ENCODE assay signal across 9 cellular contexts in the genomic region with DNA sequence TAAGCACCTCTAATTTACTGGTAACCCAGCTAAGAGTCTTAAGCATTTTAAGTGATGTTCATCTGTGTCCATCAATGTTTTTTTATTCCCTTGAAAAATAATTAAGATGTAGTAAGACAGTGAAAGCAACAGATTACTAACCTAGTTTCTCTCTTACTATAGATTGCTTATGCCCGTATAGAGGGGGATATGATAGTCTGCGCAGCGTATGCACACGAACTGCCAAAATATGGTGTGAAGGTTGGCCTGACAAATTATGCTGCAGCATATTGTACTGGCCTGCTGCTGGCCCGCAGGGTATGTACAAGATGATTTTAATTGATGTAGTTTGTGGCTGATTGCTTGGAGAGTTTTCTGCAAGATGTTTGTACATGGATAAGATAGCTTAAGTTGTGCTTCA. TPM values are rescaled to one million over a fixed set of nuclear protein-coding genes. Genes with fewer than 3 reads are reported as not detected.
DNase-seq lines count a peak whose midpoint lies in the region; ATAC-seq and TF ChIP-seq lines count a peak whose summit lies in the region.
"Had no signal": no experiment of that assay in that cellular context is flagged by ENCODE, and none has a peak within 500 bp of the region (broad histone marks: within the 10 kb centered on the region; RNA-seq: fewer than 3 reads in every experiment).

No MANE protein-coding gene starts in this region.

- H3K36me3 ChIP-seq in ES-I3 (ENCODE audit: insufficient read depth, low read length) (peaks cover 40% of the 10 kb centered on the region), MM.1S (replicated peaks; ENCODE audit: insufficient read depth, low read length) (no peaks in the 10 kb centered on the region; the same call in 1 of the 2 replicates)

- no peaks in the 10 kb centered on the region for H3K27me3 Mint-ChIP-seq in nephron progenitor cell (ENCODE audit: low read depth, poor library complexity)

- peaks cover 57% of the 10 kb centered on the region for H3K4me1 Mint-ChIP-seq in nephron progenitor cell

- peaks cover 2% of the 10 kb centered on the region; the same call in 1 of the 2 replicates for H3F3A ChIP-seq in MM.1S (ENCODE audit: insufficient read depth, low read length)

- peaks cover 48% of the 10 kb centered on the region for H4K20me1 ChIP-seq in MM.1S (ENCODE audit: insufficient read depth, low read length)

- H3K4me1 ChIP-seq in ES-I3 (ENCODE audit: insufficient read depth, low read length) = peaks cover 12% of the 10 kb centered on the region
- peaks cover 3% of the 10 kb centered on the region; the same call in 1 of the 2 replicates for H3K4me1 ChIP-seq in MM.1S (ENCODE audit: low read length)

- intact Hi-C loops in dorsolateral prefrontal cortex (cut with DNase I) = loop anchor here (5.0 kb wide), 3 partner anchors 47 to 87 kb away; a partner anchor contains a TSS

- H3K27ac ChIP-seq in MM.1S (ENCODE audit: low read length) = no peak overlapping the region
- peak overlapping the region in 4 of 59 donors; percentile 2 to 15 (median 8) for H3K27ac ChIP-seq in dorsolateral prefrontal cortex

- H3K9me2 ChIP-seq in MM.1S (replicated peaks; ENCODE audit: insufficient read depth, low read length) = no peaks in the 10 kb centered on the region

- 0 out of 2 replicates have a peak overlapping the region, but pooled peaks have one; percentile 23 for H3K9ac ChIP-seq in ES-I3 (ENCODE audit: low read depth, low read length)
- no peak overlapping the region for H3K9ac ChIP-seq in MM.1S (ENCODE audit: low read length)

- H3K4me3 Mint-ChIP-seq in nephron progenitor cell = peak overlapping the region; percentile 100

- H3K9me3 ChIP-seq in ES-I3 (ENCODE audit: control insufficient read depth, insufficient read depth, low read length) (no peaks in the 10 kb centered on the region), MM.1S (replicated peaks; ENCODE audit: insufficient read depth, low read length) (no peaks in the 10 kb centered on the region)

- H3K27me3 ChIP-seq in MM.1S (replicated peaks; ENCODE audit: insufficient read depth, low read length) (no peaks in the 10 kb centered on the region), dorsolateral prefrontal cortex (no peaks in the 10 kb centered on the region)

- H3K36me3 Mint-ChIP-seq in nephron progenitor cell (ENCODE audit: low read depth) = peaks cover 62% of the 10 kb centered on the region

- H3K79me2 ChIP-seq in MM.1S (ENCODE audit: low read length) = peaks cover 78% of the 10 kb centered on the region

- DNase-seq in MM.1S (no peak), dorsolateral prefrontal cortex (no peak), nephron progenitor cell (no peak), cerebellum (ENCODE audit: low spot score) (no peak), ureter (ENCODE audit: low spot score) (no peak)
- DNase-seq: activated CD4-positive, alpha-beta T cell treated with anti-CD3 and anti-CD28 coated beads, Interleukin-2, amount 50 U/mL, for 48 hours had no signal

- no peaks in the 10 kb centered on the region for H3K9me3 Mint-ChIP-seq in nephron progenitor cell

- H2AFZ ChIP-seq in MM.1S (ENCODE audit: low read length) = no peak overlapping the region

- no peak overlapping the region for H3K4me3 ChIP-seq in MM.1S (ENCODE audit: low read length)
- peak overlapping the region in 30 of 59 donors; percentile 5 to 99 (median 90) for H3K4me3 ChIP-seq in dorsolateral prefrontal cortex

- no peak for ATAC-seq in GM21360 (IDR thresholded peaks at IDR 0.05; ENCODE audit: unreplicated experiment)
- no peak for ATAC-seq in GM19023 (IDR thresholded peaks at IDR 0.05; ENCODE audit: unreplicated experiment)

- TF ChIP-seq CTCF in MM.1S (IDR thresholded peaks at IDR 0.05; ENCODE audit: low read length) (no peak), dorsolateral prefrontal cortex (IDR thresholded peaks at IDR 0.05 in 54 of 56, conservative IDR thresholded peaks at IDR 0.05 in 2 of 56; ENCODE audit: low read depth in 1 of 56, partially characterized antibody in 56 of 56) (no peak), nephron progenitor cell (IDR thresholded peaks at IDR 0.05) (no peak)

- H3K4me2 ChIP-seq in MM.1S (ENCODE audit: low read depth, low read length) = peak overlapping the region; percentile 78; the same call in 1 of the 2 replicates

- peak overlapping the region; percentile 96 for H3K27ac Mint-ChIP-seq in nephron progenitor cell

RNA-seq across cellular contexts. Expression of a gene that starts 2.8 kb away (rescaled TPM):
- total RNA-seq in dorsolateral prefrontal cortex (100 to 1,000 TPM; 222 to 435 (median 286) TPM), cerebellum (808 TPM), ureter (964 TPM)

RNA-seq across cellular contexts. Expression of a gene that starts 49.7 kb away (rescaled TPM):
- total RNA-seq in dorsolateral prefrontal cortex = 10 to 100 TPM; 37.6 to 71.9 (median 55.0) TPM
- total RNA-seq in cerebellum = 51.3 TPM
- total RNA-seq in ureter = 37.7 TPM
